ENCODE assay signal across 21 cellular contexts in the genomic region with DNA sequence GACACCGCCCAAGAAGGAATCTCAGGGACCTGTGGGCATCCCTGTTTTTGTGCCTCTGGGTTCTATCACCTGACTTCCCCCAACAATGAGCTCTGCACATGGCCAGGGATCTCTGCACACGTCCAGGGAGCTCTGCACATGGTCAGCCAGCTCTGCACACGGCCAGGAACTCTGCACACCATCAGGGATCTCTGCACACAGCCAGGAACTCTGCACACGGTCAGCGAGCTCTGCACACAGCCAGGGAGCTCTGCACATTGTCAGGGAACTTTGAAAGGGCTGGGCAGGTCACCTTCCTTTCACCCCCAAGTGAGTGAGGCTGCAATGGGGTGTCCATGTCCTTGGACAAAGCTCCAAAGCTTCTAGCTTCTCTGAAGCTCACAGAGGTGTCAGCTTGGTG. TPM values are rescaled to one million over a fixed set of nuclear protein-coding genes. Genes with fewer than 3 reads are reported as not detected.
A peak's percentile ranks its signal among the peaks of the same experiment; 100 is the strongest.
DNase-seq lines count a peak whose midpoint lies in the region; ATAC-seq, FAIRE-seq and TF ChIP-seq lines count a peak whose summit lies in the region.
"Had no signal": no experiment of that assay in that cellular context is flagged by ENCODE, and none has a peak within 500 bp of the region (broad histone marks: within the 10 kb centered on the region; RNA-seq: fewer than 3 reads in every experiment).

No MANE protein-coding gene starts in this region.

- no peaks in the 10 kb centered on the region for H4K20me1 ChIP-seq in HepG2 (ENCODE audit: insufficient read depth, low read length)

- POLR2A ChIA-PET in HepG2 (lab: Yijun Ruan, JAX), result interaction anchor here (1.0 to 3.7 kb wide), 4 partner anchors 13 to 30 kb away, joined by 4 to 27 read pairs (median 13); no protein-coding TSS in a partner anchor
- POLR2A ChIA-PET in Panc1 (lab: Charles Lee), result no interaction called here

- peak overlapping the region; percentile 69 for H3K4me2 ChIP-seq in HepG2 (ENCODE audit: low read depth, low read length)

- no peak overlapping the region for H3K9ac ChIP-seq in HepG2 (ENCODE audit: insufficient read depth, low read depth, low read length)

- no peak for TF ChIP-seq RAD21 in HepG2 (CRISPR knock-in tag; IDR thresholded peaks at IDR 0.05)

- H3K27me3 ChIP-seq in HepG2 (ENCODE audit: control insufficient read depth in 1 of 2, insufficient read depth in 2 of 2, low read length in 2 of 2) (peaks cover 22 to 63% of the 10 kb centered on the region in 2 experiments), right lobe of liver (peaks cover 0 to 9% of the 10 kb centered on the region in 2 donors), Panc1 (ENCODE audit: control insufficient read depth, insufficient read depth, low read length) (no peaks in the 10 kb centered on the region), gastroesophageal sphincter (peaks cover 96% of the 10 kb centered on the region)
- H3K27me3 ChIP-seq: Peyer's patch had no signal

- H3K36me3 Mint-ChIP-seq in glutamatergic neuron (ENCODE audit: unreplicated experiment), result no peaks in the 10 kb centered on the region
- H3K36me3 Mint-ChIP-seq: CD4-positive, alpha-beta memory T cell had no signal

- H3K9me3 Mint-ChIP-seq in glutamatergic neuron (ENCODE audit: unreplicated experiment), result peaks cover 29% of the 10 kb centered on the region

- H3K27ac ChIP-seq in HepG2 (ENCODE audit: extremely low read length, insufficient read depth, low read length), result no peak overlapping the region
- no peak overlapping the region for H3K27ac ChIP-seq in right lobe of liver
- peak overlapping the region; percentile 68; the same call in 1 of the 2 replicates for H3K27ac ChIP-seq in Panc1 (ENCODE audit: low read length)
- no peak overlapping the region for H3K27ac ChIP-seq in gastroesophageal sphincter
- H3K27ac ChIP-seq: HL-60, Peyer's patch had no signal

- H3K4me1 Mint-ChIP-seq in glutamatergic neuron (ENCODE audit: low read depth, unreplicated experiment), result peaks cover 50% of the 10 kb centered on the region

- H3K27me3 Mint-ChIP-seq in glutamatergic neuron (ENCODE audit: unreplicated experiment), result peaks cover 21% of the 10 kb centered on the region

- H3K4me1 ChIP-seq in HepG2 (ENCODE audit: insufficient read depth, low read length) (peaks cover 99% of the 10 kb centered on the region), right lobe of liver (peaks cover 0 to 6% (median 0%) of the 10 kb centered on the region in 4 donors), Panc1 (ENCODE audit: control insufficient read depth, insufficient read depth, low read length) (peaks cover 50% of the 10 kb centered on the region), gastroesophageal sphincter (peaks cover 0 to 9% (median 7%) of the 10 kb centered on the region in 3 donors)

- H3K79me2 ChIP-seq in HepG2 (ENCODE audit: insufficient read depth, low read length), result no peaks in the 10 kb centered on the region

- in situ Hi-C loops in HepG2 (cut with HindIII; ENCODE audit: extremely low pct_ligation_motif_present, low pct_unique_long_range_greater_than_20kb), result no loop called here
- in situ Hi-C loops in Panc1 (cut with HindIII; ENCODE audit: low pct_unique_long_range_greater_than_20kb, low sequenced_read_pairs), result no loop called here

- FAIRE-seq in HepG2 (lab: Jason Lieb, UNC), result no peak
- FAIRE-seq in urothelium cell line (lab: Jason Lieb, UNC), result peak; percentile 30
- FAIRE-seq: G401.6, GM19239, H54 had no signal

- H2AFZ ChIP-seq in HepG2 (ENCODE audit: low read length), result no peak overlapping the region

- TF ChIP-seq CTCF in HepG2 (CRISPR knock-in tag; IDR thresholded peaks at IDR 0.05) (no peak), right lobe of liver (IDR thresholded peaks at IDR 0.05) (no peak), Panc1 (IDR thresholded peaks at IDR 0.05) (no peak), glutamatergic neuron (IDR thresholded peaks at IDR 0.05; ENCODE audit: partially characterized antibody, unreplicated experiment) (no peak), gastroesophageal sphincter (IDR thresholded peaks at IDR 0.05) (no peak)

- TF ChIP-seq POLR2A in HepG2 (IDR thresholded peaks at IDR 0.05; ENCODE audit: insufficient read depth in 1 of 2, low read depth in 2 of 2, low read length in 2 of 2) (no peak), right lobe of liver (IDR thresholded peaks at IDR 0.05) (no peak), gastroesophageal sphincter (IDR thresholded peaks at IDR 0.05) (no peak)

- H3K4me3 ChIP-seq in HepG2 (replicated peaks in 1 of 3; ENCODE audit: insufficient read depth in 1 of 3, low read depth in 2 of 3, low read length in 3 of 3) (peak overlapping the region in 2 of 3 experiments; percentile 4 to 42; a peak in 1 of 6 replicates), right lobe of liver (no peak overlapping the region), Panc1 (ENCODE audit: low read depth in 2 of 2, low read length in 2 of 2) (no peak overlapping the region), gastroesophageal sphincter (no peak overlapping the region)
- H3K4me3 ChIP-seq: Peyer's patch had no signal

- 22% methylated on average over 5 of the region's 5 CpGs for WGBS in HepG2 (ENCODE audit: low lambda C conversion rate)
- WGBS in right lobe of liver (ENCODE audit: insufficient coverage, low coverage, low lambda C conversion rate, missing lambda C conversion rate), result 60% methylated on average over 2 of the region's 5 CpGs
- 57% methylated on average over 4 of the region's 5 CpGs; no CpG with 5 or more reads in 1 of the 2 donors for WGBS in gastroesophageal sphincter (ENCODE audit: low coverage in 1 of 2), 2 donors

- TF ChIP-seq EP300 in HepG2 (IDR thresholded peaks at IDR 0.05; ENCODE audit: low read depth in 2 of 2, low read length in 2 of 2) (no peak), HepG2 (CRISPR knock-in tag; IDR thresholded peaks at IDR 0.05; ENCODE audit: borderline replicate concordance) (no peak), gastroesophageal sphincter (IDR thresholded peaks at IDR 0.05) (no peak)

- intact Hi-C loops in HepG2 (cut with micrococcal nuclease; ENCODE audit: unreplicated experiment), result no loop called here
- intact Hi-C loops in right lobe of liver (cut with DNase I), result no loop called here
- intact Hi-C loops in Panc1 (cut with micrococcal nuclease; ENCODE audit: unreplicated experiment), result no loop called here

- ATAC-seq in HepG2 (peak; percentile 12), right lobe of liver (no peak), Panc1 (no peak), gastroesophageal sphincter (no peak)
- ATAC-seq: T-helper 17 cell had no signal

- no peak overlapping the region for H3K4me3 Mint-ChIP-seq in glutamatergic neuron (ENCODE audit: unreplicated experiment)
- H3K4me3 Mint-ChIP-seq: CD4-positive, alpha-beta memory T cell; T-helper 17 cell had no signal

- H3K36me3 ChIP-seq in HepG2 (replicated peaks in 1 of 2; ENCODE audit: control insufficient read depth in 1 of 2, insufficient read depth in 2 of 2, low read length in 2 of 2) (no peaks in the 10 kb centered on the region), right lobe of liver (no peaks in the 10 kb centered on the region), Panc1 (ENCODE audit: control insufficient read depth, insufficient read depth, low read length) (no peaks in the 10 kb centered on the region), gastroesophageal sphincter (no peaks in the 10 kb centered on the region)
- H3K36me3 ChIP-seq: Peyer's patch had no signal

- DNase-seq in HepG2 (ENCODE audit: low spot score) (no peak), right lobe of liver (no peak), Panc1 (ENCODE audit: low read depth, low spot score) (no peak), glutamatergic neuron (no peak), urothelium cell line (ENCODE audit: low spot score) (no peak), EL (no peak), NCI-H2107 (lab: John Stamatoyannopoulos, UW) (no peak)
- DNase-seq: KG1, NCI-H1417, NCI-H1694 treated with DMSO at 0.1 percent for 48 hours, NCI-H2081 treated with DMSO at 0.1 percent for 48 hours, Peyer's patch, Right ventricle myocardium superior, SW 1271, T-helper 17 cell had no signal

- BruUV-seq in HepG2 (replicated peaks; lab: Mats Ljungman, UMichigan) (no TSS peak), Panc1 (replicated peaks; lab: Mats Ljungman, UMichigan) (no TSS peak)

- CTCF ChIA-PET in HepG2 (lab: Yijun Ruan, JAX; ENCODE audit: low intra/inter-chr PET ratio, low total read pairs), result no interaction called here
- CTCF ChIA-PET in Panc1 (lab: Charles Lee), result no interaction called here

- H3K9me3 ChIP-seq in HepG2 (ENCODE audit: low read length), result no peaks in the 10 kb centered on the region
- H3K9me3 ChIP-seq in right lobe of liver, result no peaks in the 10 kb centered on the region
- no peaks in the 10 kb centered on the region for H3K9me3 ChIP-seq in Panc1 (ENCODE audit: control insufficient read depth, insufficient read depth, low read depth, low read length)
- no peaks in the 10 kb centered on the region for H3K9me3 ChIP-seq in gastroesophageal sphincter
- H3K9me3 ChIP-seq: Peyer's patch had no signal

- peak overlapping the region; percentile 38 for H3K27ac Mint-ChIP-seq in glutamatergic neuron (ENCODE audit: unreplicated experiment)
- H3K27ac Mint-ChIP-seq: CD4-positive, alpha-beta memory T cell; T-helper 17 cell had no signal

RNA-seq across cellular contexts. Expression of gene SLCO4A1, which starts 5.2 kb away (rescaled TPM):
- total RNA-seq in HepG2 (2016; rRNA removed; fragmentation: Illumina TruSeq; extraction: Trizol) (23.8 and 55.5 TPM in 2 replicates), right lobe of liver (1 to 10 TPM in 5 of 6 experiments, under 1 TPM in 1; 0.93 to 8.8 (median 4.3) TPM), Panc1 (2021; ENCODE audit: unreplicated experiment) (167 TPM), glutamatergic neuron (ENCODE audit: unreplicated experiment) (26.5 TPM), gastroesophageal sphincter (10 to 100 TPM; 15.9 to 20.2 (median 19.2) TPM)
- 21.3 and 22.4 TPM in 2 replicates for total RNA-seq in HepG2 (2016; cell fraction: cytosol; rRNA removed; fragmentation: Illumina TruSeq; extraction: Trizol; ENCODE audit: low read depth)
- total RNA-seq in HepG2 (2016; cell fraction: insoluble cytoplasmic fraction; rRNA removed; fragmentation: Illumina TruSeq; extraction: Trizol), result 20.7 and 58.6 TPM in 2 replicates
- total RNA-seq in HepG2 (2016; cell fraction: membrane; rRNA removed; fragmentation: Illumina TruSeq; extraction: Trizol), result 31.3 and 32.0 TPM in 2 replicates
- total RNA-seq in HepG2 (2016; cell fraction: nucleus; rRNA removed; fragmentation: Illumina TruSeq; extraction: Trizol), result 55.7 and 65.4 TPM in 2 replicates
- polyA plus RNA-seq in HepG2 (2011; rRNA removed), result 91.3 and 112 TPM in 2 replicates
- polyA plus RNA-seq in HepG2 (2011; cell fraction: cytosol; rRNA removed), result 53.2 and 96.9 TPM in 2 replicates
- 133 and 239 TPM in 2 replicates for polyA plus RNA-seq in HepG2 (2011; cell fraction: nucleus; rRNA removed)
- polyA plus RNA-seq in HepG2 (2012), result 48.1 and 97.6 TPM in 2 replicates
- polyA plus RNA-seq in HepG2 (2016; cell fraction: cytosol; fragmentation: Illumina TruSeq; extraction: Trizol; ENCODE audit: low read depth), result 14.3 and 17.6 TPM in 2 replicates
- 25.9 and 26.2 TPM in 2 replicates for polyA plus RNA-seq in HepG2 (2016; cell fraction: insoluble cytoplasmic fraction; fragmentation: Illumina TruSeq; extraction: Trizol; ENCODE audit: low read depth)
- 21.9 and 22.4 TPM in 2 replicates for polyA plus RNA-seq in HepG2 (2016; cell fraction: membrane; fragmentation: Illumina TruSeq; extraction: Trizol; ENCODE audit: low read depth)
- 114 and 125 TPM in 2 replicates for polyA plus RNA-seq in HepG2 (2016; cell fraction: nucleus; fragmentation: Illumina TruSeq; extraction: Trizol; ENCODE audit: insufficient read depth, low read depth)
- polyA minus RNA-seq in HepG2 (2011; rRNA and poly(A)+ RNA removed; ENCODE audit: low replicate concordance), result 44.0 and 104 TPM in 2 replicates
- 27.7 and 39.2 TPM in 2 replicates for polyA minus RNA-seq in HepG2 (2011; cell fraction: cytosol; rRNA and poly(A)+ RNA removed)
- 31.2 and 42.4 TPM in 2 replicates for polyA minus RNA-seq in HepG2 (2011; cell fraction: nucleus; rRNA and poly(A)+ RNA removed)
- polyA plus RNA-seq in Panc1 (2012; ENCODE audit: insufficient read length), result 145 TPM

Comparison
In these comparisons a context has a peak if more than half of its experiments do, and no peak if none do; other contexts are left out.
1. H3K4me3 ChIP-seq: peak in HepG2 (2 of 3); none in right lobe of liver (0 of 3), Panc1 (0 of 2) and gastroesophageal sphincter (0 of 2).